2 cellular contexts compared by ENCODE assay signal in genomic region chr5:52789867-52790266, GRCh38.
TF ChIP-seq lines count a peak whose summit lies in the region.

No MANE protein-coding gene starts in this region.

TF ChIP-seq in SK-N-SH, 30 proteins besides CTCF, POLR2A, EP300 and RAD21 (continued from another document):
- TF ChIP-seq REST (IDR thresholded peaks at IDR 0.05; ENCODE audit: low read depth, low read length) (no peak), MXI1 (IDR thresholded peaks at IDR 0.05; ENCODE audit: low read depth, low read length) (no peak), YY1 (IDR thresholded peaks at IDR 0.05; ENCODE audit: low read depth) (no peak), TCF12 (IDR thresholded peaks at IDR 0.05) (no peak), JUND (IDR thresholded peaks at IDR 0.05) (no peak), NRF1 (IDR thresholded peaks at IDR 0.05; ENCODE audit: low read depth, low read length) (no peak), ELF1 (IDR thresholded peaks at IDR 0.05) (no peak), GATA2 (CRISPR knock-in tag; IDR thresholded peaks at IDR 0.05) (no peak), NFIC (IDR thresholded peaks at IDR 0.05; ENCODE audit: borderline replicate concordance) (no peak), RCOR1 (IDR thresholded peaks at IDR 0.05; ENCODE audit: low read length) (no peak), RXRA (IDR thresholded peaks at IDR 0.05; ENCODE audit: borderline replicate concordance, low read depth) (no peak)
- TF ChIP-seq, protein P1, sequence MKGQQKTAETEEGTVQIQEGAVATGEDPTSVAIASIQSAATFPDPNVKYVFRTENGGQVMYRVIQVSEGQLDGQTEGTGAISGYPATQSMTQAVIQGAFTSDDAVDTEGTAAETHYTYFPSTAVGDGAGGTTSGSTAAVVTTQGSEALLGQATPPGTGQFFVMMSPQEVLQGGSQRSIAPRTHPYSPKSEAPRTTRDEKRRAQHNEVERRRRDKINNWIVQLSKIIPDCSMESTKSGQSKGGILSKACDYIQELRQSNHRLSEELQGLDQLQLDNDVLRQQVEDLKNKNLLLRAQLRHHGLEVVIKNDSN (IDR thresholded peaks at IDR 0.05; ENCODE audit: borderline replicate concordance, low read depth): no peak
- TF ChIP-seq, protein P2, sequence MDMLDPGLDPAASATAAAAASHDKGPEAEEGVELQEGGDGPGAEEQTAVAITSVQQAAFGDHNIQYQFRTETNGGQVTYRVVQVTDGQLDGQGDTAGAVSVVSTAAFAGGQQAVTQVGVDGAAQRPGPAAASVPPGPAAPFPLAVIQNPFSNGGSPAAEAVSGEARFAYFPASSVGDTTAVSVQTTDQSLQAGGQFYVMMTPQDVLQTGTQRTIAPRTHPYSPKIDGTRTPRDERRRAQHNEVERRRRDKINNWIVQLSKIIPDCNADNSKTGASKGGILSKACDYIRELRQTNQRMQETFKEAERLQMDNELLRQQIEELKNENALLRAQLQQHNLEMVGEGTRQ (IDR thresholded peaks at IDR 0.05; ENCODE audit: borderline replicate concordance, low read depth, low read length): no peak

TF ChIP-seq in SK-N-SH treated with all-trans-retinoic acid at 6 μM for 48 hours, 23 proteins besides CTCF, POLR2A, EP300 and RAD21 (continued from another document):
- TF ChIP-seq, protein P3, sequence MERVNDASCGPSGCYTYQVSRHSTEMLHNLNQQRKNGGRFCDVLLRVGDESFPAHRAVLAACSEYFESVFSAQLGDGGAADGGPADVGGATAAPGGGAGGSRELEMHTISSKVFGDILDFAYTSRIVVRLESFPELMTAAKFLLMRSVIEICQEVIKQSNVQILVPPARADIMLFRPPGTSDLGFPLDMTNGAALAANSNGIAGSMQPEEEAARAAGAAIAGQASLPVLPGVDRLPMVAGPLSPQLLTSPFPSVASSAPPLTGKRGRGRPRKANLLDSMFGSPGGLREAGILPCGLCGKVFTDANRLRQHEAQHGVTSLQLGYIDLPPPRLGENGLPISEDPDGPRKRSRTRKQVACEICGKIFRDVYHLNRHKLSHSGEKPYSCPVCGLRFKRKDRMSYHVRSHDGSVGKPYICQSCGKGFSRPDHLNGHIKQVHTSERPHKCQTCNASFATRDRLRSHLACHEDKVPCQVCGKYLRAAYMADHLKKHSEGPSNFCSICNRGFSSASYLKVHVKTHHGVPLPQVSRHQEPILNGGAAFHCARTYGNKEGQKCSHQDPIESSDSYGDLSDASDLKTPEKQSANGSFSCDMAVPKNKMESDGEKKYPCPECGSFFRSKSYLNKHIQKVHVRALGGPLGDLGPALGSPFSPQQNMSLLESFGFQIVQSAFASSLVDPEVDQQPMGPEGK (CRISPR knock-in tag; IDR thresholded peaks at IDR 0.05; ENCODE audit: borderline replicate concordance): no peak
TF ChIP-seq in SK-N-SH treated with all-trans-retinoic acid at 6 μM for 48 hours: peak in this region for 0.
